In genomic region chr6:87197547-87197946, GRCh38 we compare ENCODE assay signal across 11 cellular contexts. TPM values are rescaled to one million over a fixed set of nuclear protein-coding genes. Genes with fewer than 3 reads are reported as not detected.
DNase-seq lines count a peak whose midpoint lies in the region; ATAC-seq and TF ChIP-seq lines count a peak whose summit lies in the region.
"Had no signal": no experiment of that assay in that cellular context is flagged by ENCODE, and none has a peak within 500 bp of the region (broad histone marks: within the 10 kb centered on the region; RNA-seq: fewer than 3 reads in every experiment).

No MANE protein-coding gene starts in this region.

- DNase-seq in endodermal cell (no peak), T-helper 9 cell (no peak), neural progenitor cell (ENCODE audit: low spot score) (no peak)
- DNase-seq: NCI-H2081, Peyer's patch had no signal

- no peaks in the 10 kb centered on the region for H3K9me3 ChIP-seq in endodermal cell (ENCODE audit: control insufficient read depth, low read length)
- H3K9me3 ChIP-seq in neural progenitor cell (ENCODE audit: low read depth) = no peaks in the 10 kb centered on the region
- H3K9me3 ChIP-seq: Peyer's patch had no signal

- H2AFZ ChIP-seq in neural progenitor cell (replicated peaks) = no peak overlapping the region

- H3K4me2 ChIP-seq in neural progenitor cell = no peak overlapping the region

- H3K4me1 ChIP-seq in endodermal cell (ENCODE audit: control insufficient read depth, insufficient read depth, low read length) = no peaks in the 10 kb centered on the region
- H3K4me1 ChIP-seq in neural progenitor cell = peaks cover 10% of the 10 kb centered on the region
- H3K4me1 ChIP-seq: Peyer's patch had no signal

- H3K27ac Mint-ChIP-seq in activated T-helper 17 cell treated with anti-CD3 and anti-CD28 coated beads, Interleukin-2, amount 50 U/mL, for 72 hours = peak overlapping the region; percentile 65
- H3K27ac Mint-ChIP-seq in endodermal cell (no peak overlapping the region), neural progenitor cell (no peak overlapping the region)
- H3K27ac Mint-ChIP-seq: stimulated activated memory B cell treated with anti-CD40 and anti-IgM and Interleukin-4, amounts not matched to agents 10 μg/mL and 1 μg/mL and 100 μg/mL, for 72 hours had no signal

- no peak overlapping the region for H3K9ac ChIP-seq in endodermal cell (ENCODE audit: extremely low read depth, low read length, poor library complexity, severe bottlenecking)
- H3K9ac ChIP-seq in neural progenitor cell = no peak overlapping the region

- H3K27me3 ChIP-seq in endodermal cell (ENCODE audit: control insufficient read depth, insufficient read depth, low read length, poor library complexity, severe bottlenecking) (no peaks in the 10 kb centered on the region), neural progenitor cell (no peaks in the 10 kb centered on the region)
- H3K27me3 ChIP-seq: Peyer's patch had no signal

- peak overlapping the region; percentile 55 for H3K4me3 Mint-ChIP-seq in activated T-helper 17 cell treated with anti-CD3 and anti-CD28 coated beads, Interleukin-2, amount 50 U/mL, for 72 hours
- H3K4me3 Mint-ChIP-seq in endodermal cell = no peak overlapping the region
- no peak overlapping the region for H3K4me3 Mint-ChIP-seq in neural progenitor cell
- H3K4me3 Mint-ChIP-seq: stimulated activated memory B cell treated with anti-CD40 and anti-IgM and Interleukin-4, amounts not matched to agents 10 μg/mL and 1 μg/mL and 100 μg/mL, for 72 hours had no signal

- peaks cover 100% of the 10 kb centered on the region for H3K79me2 ChIP-seq in neural progenitor cell (ENCODE audit: low read depth)

- H3K4me1 Mint-ChIP-seq in activated T-helper 17 cell treated with anti-CD3 and anti-CD28 coated beads, Interleukin-2, amount 50 U/mL, for 72 hours = peaks cover 52% of the 10 kb centered on the region
- peaks cover 4% of the 10 kb centered on the region for H3K4me1 Mint-ChIP-seq in endodermal cell
- peaks cover 6% of the 10 kb centered on the region for H3K4me1 Mint-ChIP-seq in neural progenitor cell

- ATAC-seq in GM18505 (IDR thresholded peaks at IDR 0.05; ENCODE audit: unreplicated experiment) (peak; percentile 64), GM19455 (IDR thresholded peaks at IDR 0.05; ENCODE audit: unreplicated experiment) (peak; percentile 84), HG02885 (IDR thresholded peaks at IDR 0.05; ENCODE audit: poor library complexity, unreplicated experiment) (peak; percentile 76), HG03139 (IDR thresholded peaks at IDR 0.05; ENCODE audit: unreplicated experiment) (no peak)
- peak; percentile 78 for ATAC-seq in activated T-helper 17 cell treated with anti-CD3 and anti-CD28 coated beads, Interleukin-2, amount 50 U/mL, for 72 hours (replicated peaks)
- ATAC-seq: stimulated activated memory B cell treated with anti-CD40 and anti-IgM and Interleukin-4, amounts not matched to agents 10 μg/mL and 1 μg/mL and 100 μg/mL, for 72 hours had no signal

- H4K20me1 ChIP-seq in neural progenitor cell (ENCODE audit: low read depth) = peaks cover 92% of the 10 kb centered on the region

- H3K4me3 ChIP-seq in endodermal cell (ENCODE audit: low read length) (no peak overlapping the region), neural progenitor cell (no peak overlapping the region)
- H3K4me3 ChIP-seq: Peyer's patch had no signal

- H3K27ac ChIP-seq in endodermal cell (ENCODE audit: low read depth, low read length) = no peak overlapping the region
- no peak overlapping the region for H3K27ac ChIP-seq in neural progenitor cell
- H3K27ac ChIP-seq: Peyer's patch had no signal

- no peaks in the 10 kb centered on the region for H3F3A ChIP-seq in neural progenitor cell (ENCODE audit: low read depth)

- no peak for TF ChIP-seq POLR2A in GM18505 (IDR thresholded peaks at IDR 0.05; ENCODE audit: borderline replicate concordance, extremely low read depth, insufficient read depth, insufficient read length)

- no peaks in the 10 kb centered on the region for H3K27me3 Mint-ChIP-seq in activated T-helper 17 cell treated with anti-CD3 and anti-CD28 coated beads, Interleukin-2, amount 50 U/mL, for 72 hours
- no peaks in the 10 kb centered on the region for H3K27me3 Mint-ChIP-seq in endodermal cell (ENCODE audit: insufficient read depth)
- no peaks in the 10 kb centered on the region for H3K27me3 Mint-ChIP-seq in neural progenitor cell (ENCODE audit: insufficient read depth, low read depth)
- H3K27me3 Mint-ChIP-seq: stimulated activated memory B cell treated with anti-CD40 and anti-IgM and Interleukin-4, amounts not matched to agents 10 μg/mL and 1 μg/mL and 100 μg/mL, for 72 hours had no signal

- no peak for TF ChIP-seq CTCF in endodermal cell (conservative IDR thresholded peaks at IDR 0.05)
- TF ChIP-seq CTCF in neural progenitor cell (IDR thresholded peaks at IDR 0.05) = no peak

- H3K36me3 Mint-ChIP-seq in activated T-helper 17 cell treated with anti-CD3 and anti-CD28 coated beads, Interleukin-2, amount 50 U/mL, for 72 hours (ENCODE audit: low read depth) = peaks cover 60% of the 10 kb centered on the region
- H3K36me3 Mint-ChIP-seq in endodermal cell (ENCODE audit: low read depth) = peaks cover 4% of the 10 kb centered on the region
- peaks cover 23% of the 10 kb centered on the region for H3K36me3 Mint-ChIP-seq in neural progenitor cell

- no peaks in the 10 kb centered on the region for H3K9me3 Mint-ChIP-seq in activated T-helper 17 cell treated with anti-CD3 and anti-CD28 coated beads, Interleukin-2, amount 50 U/mL, for 72 hours
- no peaks in the 10 kb centered on the region for H3K9me3 Mint-ChIP-seq in endodermal cell
- no peaks in the 10 kb centered on the region for H3K9me3 Mint-ChIP-seq in neural progenitor cell
- H3K9me3 Mint-ChIP-seq: stimulated activated memory B cell treated with anti-CD40 and anti-IgM and Interleukin-4, amounts not matched to agents 10 μg/mL and 1 μg/mL and 100 μg/mL, for 72 hours had no signal

- WGBS in endodermal cell (ENCODE audit: insufficient coverage in 1 of 2, insufficient read length in 1 of 2), 2 experiments = 90 to 95% methylated on average over 1 to 3 of the region's 3 CpGs

- H3K36me3 ChIP-seq in endodermal cell (ENCODE audit: control insufficient read depth, insufficient read depth, low read length) (peaks cover 4% of the 10 kb centered on the region), neural progenitor cell (no peaks in the 10 kb centered on the region)
- H3K36me3 ChIP-seq: Peyer's patch had no signal

RNA-seq across cellular contexts. Expression of gene ZNF292, which starts 42.2 kb away (rescaled TPM):
- total RNA-seq in activated T-helper 17 cell treated with anti-CD3 and anti-CD28 coated beads, Interleukin-2, amount 50 U/mL, for 72 hours = 100 to 1,000 TPM in 1 of 2 donors, 10 to 100 TPM in 1; 77.2 to 209 TPM
- total RNA-seq in endodermal cell = 10 to 100 TPM; 45.9 to 50.2 TPM
- polyA plus RNA-seq in endodermal cell (2013, experiment 1 of 2) = 23.8 TPM
- polyA plus RNA-seq in endodermal cell (2013, experiment 2 of 2) = 25.2 TPM
- 44.1 and 66.8 TPM in 2 replicates for total RNA-seq in neural progenitor cell (ENCODE audit: low replicate concordance)
